Comparison of ENCODE assay signal across 12 cellular contexts in the genomic region with DNA sequence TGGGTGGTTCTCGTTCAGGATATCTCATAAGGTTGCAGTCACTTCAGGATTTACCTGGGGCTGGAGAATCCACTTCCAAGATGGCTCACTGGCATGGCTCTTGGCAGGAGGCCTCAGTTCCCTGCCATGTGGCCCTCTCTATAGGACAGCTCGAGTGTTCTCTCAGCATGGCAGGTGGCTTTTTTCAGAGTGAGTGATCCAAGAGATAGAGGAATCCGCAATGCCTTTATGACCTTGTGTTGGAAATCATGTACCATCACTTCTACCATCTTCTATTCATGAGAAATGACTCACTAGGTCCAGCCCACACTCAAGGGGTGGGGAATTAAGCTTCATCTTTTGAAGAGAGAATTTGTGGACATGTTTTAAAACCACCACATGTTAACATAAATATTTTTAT. TPM values are rescaled to one million over a fixed set of nuclear protein-coding genes. Genes with fewer than 3 reads are reported as not detected.
DNase-seq lines count a peak whose midpoint lies in the region; ATAC-seq lines count a peak whose summit lies in the region.
"Had no signal": no experiment of that assay in that cellular context is flagged by ENCODE, and none has a peak within 500 bp of the region (broad histone marks: within the 10 kb centered on the region; RNA-seq: fewer than 3 reads in every experiment).

No MANE protein-coding gene starts in this region.

- peak; percentile 69 for DNase-seq in activated CD4-positive, alpha-beta T cell treated with anti-CD3 and anti-CD28 coated beads, Interleukin-2, amount 10 ng/mL, durations not matched to agents 24 days and 14 days
- DNase-seq in caudate nucleus (lab: John Stamatoyannopoulos, UW) = peak in 1 of 61 donors; percentile 23
- peak; percentile 71 for DNase-seq in stimulated activated CD8-positive, alpha-beta memory T cell treated with anti-CD3 and anti-CD28 coated beads, Interleukin-4, amount 100 ng/mL, for 48 hours
- DNase-seq in midbrain (lab: John Stamatoyannopoulos, UW) = no peak
- DNase-seq: glutamatergic neuron, NCI-H2171, Right ventricle myocardium superior had no signal

- ATAC-seq in HG02610 (IDR thresholded peaks at IDR 0.05; ENCODE audit: unreplicated experiment) (peak; percentile 25), GM21737 (IDR thresholded peaks at IDR 0.05; ENCODE audit: unreplicated experiment) (no peak), HG02938 (IDR thresholded peaks at IDR 0.05; ENCODE audit: unreplicated experiment) (no peak)

- peaks cover 70% of the 10 kb centered on the region for H3K36me3 Mint-ChIP-seq in activated CD4-positive, alpha-beta T cell treated with anti-CD3 and anti-CD28 coated beads, Interleukin-2, amount 10 ng/mL, durations not matched to agents 24 days and 14 days (ENCODE audit: low read depth)

- peaks cover 65% of the 10 kb centered on the region for H3K4me1 Mint-ChIP-seq in activated CD4-positive, alpha-beta T cell treated with anti-CD3 and anti-CD28 coated beads, Interleukin-2, amount 10 ng/mL, durations not matched to agents 24 days and 14 days

- H3K27me3 Mint-ChIP-seq in activated CD4-positive, alpha-beta T cell treated with anti-CD3 and anti-CD28 coated beads, Interleukin-2, amount 10 ng/mL, durations not matched to agents 24 days and 14 days = no peaks in the 10 kb centered on the region

- intact Hi-C loops in activated CD4-positive, alpha-beta T cell treated with anti-CD3 and anti-CD28 coated beads, Interleukin-2, amount 10 ng/mL, durations not matched to agents 24 days and 14 days (cut with micrococcal nuclease) = loop anchor here (1.0 to 2.0 kb wide), 6 partner anchors 10 to 49 kb away; a partner anchor contains a TSS

- H3K4me3 Mint-ChIP-seq in activated CD4-positive, alpha-beta T cell treated with anti-CD3 and anti-CD28 coated beads, Interleukin-2, amount 10 ng/mL, durations not matched to agents 24 days and 14 days = peak overlapping the region; percentile 78
- H3K4me3 Mint-ChIP-seq: dendritic cell treated with granulocyte-macrophage colony-stimulating factor and Interleukin-4, amounts not matched to agents 40 ng/mL and 50 ng/mL, for 4 days had no signal

- H3K9me3 Mint-ChIP-seq in activated CD4-positive, alpha-beta T cell treated with anti-CD3 and anti-CD28 coated beads, Interleukin-2, amount 10 ng/mL, durations not matched to agents 24 days and 14 days = no peaks in the 10 kb centered on the region
- H3K9me3 Mint-ChIP-seq: dendritic cell treated with granulocyte-macrophage colony-stimulating factor and Interleukin-4, amounts not matched to agents 40 ng/mL and 50 ng/mL, for 4 days had no signal

- H3K27ac Mint-ChIP-seq in activated CD4-positive, alpha-beta T cell treated with anti-CD3 and anti-CD28 coated beads, Interleukin-2, amount 10 ng/mL, durations not matched to agents 24 days and 14 days = peak overlapping the region; percentile 98

- H3K27ac ChIP-seq in caudate nucleus (ENCODE audit: low read depth, low read length) = peak overlapping the region; percentile 60
- H3K27ac ChIP-seq: suprapubic skin had no signal

RNA-seq across cellular contexts. Expression of a gene that starts 37.8 kb away (rescaled TPM):
- 133 TPM in 2 replicates for total RNA-seq in activated CD4-positive, alpha-beta T cell treated with anti-CD3 and anti-CD28 coated beads, Interleukin-2, amount 10 ng/mL, durations not matched to agents 24 days and 14 days
